17 cellular contexts compared by ENCODE assay signal in the genomic region with DNA sequence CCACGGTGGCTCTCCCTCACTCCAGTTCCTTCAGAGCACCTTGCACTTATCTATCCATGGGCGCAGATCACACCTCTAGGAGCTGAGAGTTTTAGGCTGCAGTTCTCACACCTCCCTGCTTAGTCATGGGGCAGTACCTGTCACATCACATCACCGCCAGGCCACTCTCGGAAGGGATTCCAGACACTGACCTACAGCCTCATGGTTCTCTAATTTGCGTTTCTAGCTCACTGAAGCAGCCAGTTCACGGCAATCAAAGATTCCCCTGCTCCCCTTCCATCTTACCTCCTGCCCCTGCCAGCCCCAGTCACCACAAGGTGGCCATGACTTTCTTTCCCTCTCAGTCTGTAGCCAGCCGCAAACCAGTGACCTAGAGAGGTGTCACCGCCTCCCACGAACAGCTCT. TPM values are rescaled to one million over a fixed set of nuclear protein-coding genes. Genes with fewer than 3 reads are reported as not detected.
DNase-seq lines count a peak whose midpoint lies in the region; ATAC-seq lines count a peak whose summit lies in the region.
"Had no signal": no experiment of that assay in that cellular context is flagged by ENCODE, and none has a peak within 500 bp of the region (broad histone marks: within the 10 kb centered on the region; RNA-seq: fewer than 3 reads in every experiment).

No MANE protein-coding gene starts in this region.

- H3K36me3 Mint-ChIP-seq in effector memory CD8-positive, alpha-beta T cell (ENCODE audit: insufficient read depth): no peaks in the 10 kb centered on the region
- H3K36me3 Mint-ChIP-seq: CD4-positive, CD25-positive, alpha-beta regulatory T cell had no signal

- intact Hi-C loops in Right ventricle myocardium inferior (cut with DNase I): no loop called here
- intact Hi-C loops in cardiac septum (cut with DNase I): no loop called here
- intact Hi-C loops in left cardiac atrium (cut with DNase I): no loop called here

- no peaks in the 10 kb centered on the region for H3K27me3 Mint-ChIP-seq in effector memory CD8-positive, alpha-beta T cell
- H3K27me3 Mint-ChIP-seq: activated T-cell treated with anti-CD3 and anti-CD28 coated beads, Interleukin-2, amount 50 U/mL, for 24 hours had no signal

- DNase-seq in Right ventricle myocardium inferior (ENCODE audit: missing footprints) (no peak), cardiac septum (ENCODE audit: low spot score) (no peak), left cardiac atrium (peak; percentile 52)
- no peak for DNase-seq in stimulated activated naive CD4-positive, alpha-beta T cell (lab: John Stamatoyannopoulos, UW)
- no peak for DNase-seq in effector memory CD8-positive, alpha-beta T cell
- DNase-seq: 8988T; activated CD4-positive, alpha-beta T cell treated with anti-CD3 and anti-CD28 coated beads for 4 hours; activated naive CD8-positive, alpha-beta T cell treated with anti-CD3 and anti-CD28 coated beads, Interleukin-2, amount 50 U/mL, for 24 hours; activated T-cell treated with anti-CD3 and anti-CD28 coated beads, Interleukin-2, amount 50 U/mL, for 24 hours; CD4-positive, CD25-positive, alpha-beta regulatory T cell; MM.1S; NCI-H82; T-helper 2 cell; transverse colon had no signal

- no peak overlapping the region for H3K4me3 Mint-ChIP-seq in effector memory CD8-positive, alpha-beta T cell
- H3K4me3 Mint-ChIP-seq: activated naive CD8-positive, alpha-beta T cell treated with anti-CD3 and anti-CD28 coated beads, Interleukin-2, amount 50 U/mL, for 24 hours; activated T-cell treated with anti-CD3 and anti-CD28 coated beads, Interleukin-2, amount 50 U/mL, for 24 hours; CD4-positive, CD25-positive, alpha-beta regulatory T cell had no signal

- peaks cover 5 to 10% of the 10 kb centered on the region in 2 donors for H3K4me1 Mint-ChIP-seq in effector memory CD8-positive, alpha-beta T cell (ENCODE audit: low read depth in 2 of 2)

- H3K27ac Mint-ChIP-seq in effector memory CD8-positive, alpha-beta T cell: peak overlapping the region in 1 of 2 donors; percentile 77
- H3K27ac Mint-ChIP-seq: activated naive CD8-positive, alpha-beta T cell treated with anti-CD3 and anti-CD28 coated beads, Interleukin-2, amount 50 U/mL, for 24 hours; activated T-cell treated with anti-CD3 and anti-CD28 coated beads, Interleukin-2, amount 50 U/mL, for 24 hours; CD4-positive, CD25-positive, alpha-beta regulatory T cell had no signal

- ATAC-seq in Right ventricle myocardium inferior (peak; percentile 72), HG03378 (IDR thresholded peaks at IDR 0.05; ENCODE audit: unreplicated experiment) (peak; percentile 61), left cardiac atrium (peak; percentile 73 to 95), HG02973 (IDR thresholded peaks at IDR 0.05; ENCODE audit: unreplicated experiment) (no peak), HG03460 (IDR thresholded peaks at IDR 0.05; ENCODE audit: unreplicated experiment) (no peak)
- no peak for ATAC-seq in effector memory CD8-positive, alpha-beta T cell (replicated peaks)
- ATAC-seq: activated naive CD8-positive, alpha-beta T cell treated with anti-CD3 and anti-CD28 coated beads, Interleukin-2, amount 50 U/mL, for 24 hours had no signal

- H3K9me3 Mint-ChIP-seq in effector memory CD8-positive, alpha-beta T cell: no peaks in the 10 kb centered on the region
- H3K9me3 Mint-ChIP-seq: activated naive CD8-positive, alpha-beta T cell treated with anti-CD3 and anti-CD28 coated beads, Interleukin-2, amount 50 U/mL, for 24 hours; activated T-cell treated with anti-CD3 and anti-CD28 coated beads, Interleukin-2, amount 50 U/mL, for 24 hours; CD4-positive, CD25-positive, alpha-beta regulatory T cell had no signal

RNA-seq across cellular contexts. Expression of a gene that starts 34.2 kb away (rescaled TPM):
- total RNA-seq in Right ventricle myocardium inferior (63.1 TPM), cardiac septum (26.4 TPM), left cardiac atrium (10 to 100 TPM; 53.0 to 60.9 TPM)

Comparison
In these comparisons a context has a peak if more than half of its experiments do, and no peak if none do; other contexts are left out.
1. ATAC-seq: peak in Right ventricle myocardium inferior (single experiment), HG03378 (single experiment) and left cardiac atrium (2 of 2); none in HG02973 (single experiment), effector memory CD8-positive, alpha-beta T cell (single experiment) and HG03460 (single experiment).